Comparison of ENCODE assay signal across 7 cellular contexts in the genomic region with DNA sequence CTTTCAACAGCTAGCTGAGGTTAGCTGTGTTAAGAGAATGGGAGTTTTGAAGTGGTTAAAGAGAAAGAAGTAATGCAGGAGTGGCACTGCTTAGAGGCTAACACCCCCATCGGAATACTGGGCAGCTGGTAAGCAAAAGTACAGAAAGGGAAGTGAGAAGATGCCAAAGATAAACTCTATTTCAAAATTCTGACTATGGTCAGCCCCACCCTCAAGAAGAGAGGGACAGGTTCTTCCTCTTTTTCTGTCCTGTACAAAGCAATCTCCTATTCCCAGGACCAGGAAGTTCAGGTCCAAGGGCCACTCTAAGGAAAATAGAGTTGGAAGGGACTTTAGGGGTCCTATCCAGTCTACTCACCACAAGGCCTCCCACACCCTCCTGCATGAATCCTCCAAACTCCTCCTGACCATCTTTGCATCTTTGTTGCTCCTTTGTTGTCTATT. TPM values are rescaled to one million over a fixed set of nuclear protein-coding genes. Genes with fewer than 3 reads are reported as not detected.
DNase-seq lines count a peak whose midpoint lies in the region; ATAC-seq and TF ChIP-seq lines count a peak whose summit lies in the region.

No MANE protein-coding gene starts in this region.

- H3K27me3 ChIP-seq in OCI-LY3 (ENCODE audit: low read depth, low read length): no peaks in the 10 kb centered on the region
- no peaks in the 10 kb centered on the region for H3K27me3 ChIP-seq in Peyer's patch

- H4K20me1 ChIP-seq in OCI-LY3 (ENCODE audit: insufficient read depth, low read length): no peaks in the 10 kb centered on the region

- peak in 3 of 10 donors; percentile 6 to 16 (median 7) for DNase-seq in naive thymus-derived CD8-positive, alpha-beta T cell
- DNase-seq in Peyer's patch: no peak
- no peak for DNase-seq in DMS53 treated with DMSO at 0.1 percent for 48 hours (lab: John Stamatoyannopoulos, UW; ENCODE audit: unreplicated experiment)
- no peak for DNase-seq in GM03348 (ENCODE audit: low spot score)

- H3K9me3 Mint-ChIP-seq in naive thymus-derived CD8-positive, alpha-beta T cell: no peaks in the 10 kb centered on the region

- H3K4me3 ChIP-seq in OCI-LY3 (ENCODE audit: low read length) (peak overlapping the region; percentile 44), Peyer's patch (no peak overlapping the region)

- no peak overlapping the region for H2AFZ ChIP-seq in OCI-LY3 (ENCODE audit: low read depth, low read length)

- no peaks in the 10 kb centered on the region for H3K36me3 ChIP-seq in OCI-LY3 (replicated peaks; ENCODE audit: low read depth, low read length)
- H3K36me3 ChIP-seq in Peyer's patch: no peaks in the 10 kb centered on the region

- H3K27ac ChIP-seq in OCI-LY3 (ENCODE audit: low read length): peak overlapping the region; percentile 82
- no peak overlapping the region for H3K27ac ChIP-seq in Peyer's patch

- H3K4me1 ChIP-seq in OCI-LY3 (ENCODE audit: low read length) (peaks cover 50% of the 10 kb centered on the region), Peyer's patch (peaks cover 0 to 8% (median 2%) of the 10 kb centered on the region in 4 donors)

- no peaks in the 10 kb centered on the region for H3K79me2 ChIP-seq in OCI-LY3 (ENCODE audit: low read length)

- H3K4me3 Mint-ChIP-seq in naive thymus-derived CD8-positive, alpha-beta T cell: peak overlapping the region in 4 of 10 donors; percentile 9 to 54 (median 30)

- peak overlapping the region in 4 of 10 donors; percentile 7 to 33 (median 18) for H3K27ac Mint-ChIP-seq in naive thymus-derived CD8-positive, alpha-beta T cell

- H3K9ac ChIP-seq in OCI-LY3 (ENCODE audit: low read length): peak overlapping the region; percentile 29; the same call in 1 of the 2 replicates

- ATAC-seq in GM19023 (IDR thresholded peaks at IDR 0.05; ENCODE audit: unreplicated experiment): peak; percentile 78
- ATAC-seq in HG02763 (IDR thresholded peaks at IDR 0.05; ENCODE audit: unreplicated experiment): peak; percentile 86
- peak; percentile 33 to 80 for ATAC-seq in naive thymus-derived CD8-positive, alpha-beta T cell

- TF ChIP-seq CTCF in OCI-LY3 (IDR thresholded peaks at IDR 0.05; ENCODE audit: low read depth, low read length) (no peak), Peyer's patch (IDR thresholded peaks at IDR 0.05) (no peak)

- H3K9me3 ChIP-seq in OCI-LY3 (ENCODE audit: insufficient read depth, low read length): no peaks in the 10 kb centered on the region
- H3K9me3 ChIP-seq in Peyer's patch: no peaks in the 10 kb centered on the region

- peak overlapping the region; percentile 82 for H3K4me2 ChIP-seq in OCI-LY3 (ENCODE audit: low read length)

- POLR2A ChIA-PET in naive thymus-derived CD8-positive, alpha-beta T cell (lab: Charles Lee): interaction anchor here (0.8 kb wide), 1 partner anchor 45 kb away, joined by 3 read pairs; no protein-coding TSS in a partner anchor

- peaks cover 0 to 2% (median 0%) of the 10 kb centered on the region in 3 donors for H3K36me3 Mint-ChIP-seq in naive thymus-derived CD8-positive, alpha-beta T cell

- no peak for TF ChIP-seq POLR2A in Peyer's patch (IDR thresholded peaks at IDR 0.05)

- no peaks in the 10 kb centered on the region for H3K27me3 Mint-ChIP-seq in naive thymus-derived CD8-positive, alpha-beta T cell

- H3K4me1 Mint-ChIP-seq in naive thymus-derived CD8-positive, alpha-beta T cell: peaks cover 18 to 59% (median 30%) of the 10 kb centered on the region in 4 donors

RNA-seq across cellular contexts. Expression of a gene that starts 45.9 kb away (rescaled TPM):
- 10 to 100 TPM; 11.9 to 13.4 TPM for total RNA-seq in naive thymus-derived CD8-positive, alpha-beta T cell
- polyA plus RNA-seq in naive thymus-derived CD8-positive, alpha-beta T cell: 1 to 10 TPM; 1.9 to 4.8 (median 3.8) TPM
- total RNA-seq in Peyer's patch: 10 to 100 TPM; 20.7 to 40.4 (median 22.6) TPM
